Comparison of ENCODE assay signal across 2 cellular contexts in the genomic region with DNA sequence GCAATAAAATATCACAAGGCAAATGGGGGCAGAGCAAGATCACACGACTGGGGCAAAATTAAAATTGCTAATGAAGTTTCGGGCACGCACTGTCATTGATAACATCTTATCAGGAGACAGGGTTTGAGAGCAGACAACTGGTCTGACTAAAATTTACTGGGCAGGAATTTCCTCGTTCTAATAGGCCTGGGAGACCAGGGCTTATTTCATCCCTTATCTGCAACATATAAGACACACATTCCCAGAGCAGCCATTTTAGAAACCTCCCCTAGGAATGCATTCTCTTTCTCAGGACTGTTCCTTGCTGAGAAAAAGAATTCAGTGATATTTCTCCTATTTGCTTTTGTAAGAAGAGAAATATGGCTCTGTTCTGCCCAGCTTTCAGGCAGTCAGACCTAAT.
A peak's percentile ranks its signal among the peaks of the same experiment; 100 is the strongest.
TF ChIP-seq lines count a peak whose summit lies in the region.

No MANE protein-coding gene starts in this region.

TF ChIP-seq in HEK293, 187 proteins besides CTCF, POLR2A, EP300 and RAD21 (continued from another document):
- TF ChIP-seq ZNF626 (tag by site-specific recombination; IDR thresholded peaks at IDR 0.05) (0 out of 2 replicates have a peak, but pooled peaks have one; percentile 53), ZNF596 (tag by site-specific recombination; IDR thresholded peaks at IDR 0.05) (peak; percentile 84)
TF ChIP-seq in HEK293: peak in this region for 3; not testable (repeated sequence) for 184.

TF ChIP-seq in K562, 482 proteins besides CTCF, POLR2A, EP300 and RAD21 (continued from another document):
- TF ChIP-seq, protein P1, sequence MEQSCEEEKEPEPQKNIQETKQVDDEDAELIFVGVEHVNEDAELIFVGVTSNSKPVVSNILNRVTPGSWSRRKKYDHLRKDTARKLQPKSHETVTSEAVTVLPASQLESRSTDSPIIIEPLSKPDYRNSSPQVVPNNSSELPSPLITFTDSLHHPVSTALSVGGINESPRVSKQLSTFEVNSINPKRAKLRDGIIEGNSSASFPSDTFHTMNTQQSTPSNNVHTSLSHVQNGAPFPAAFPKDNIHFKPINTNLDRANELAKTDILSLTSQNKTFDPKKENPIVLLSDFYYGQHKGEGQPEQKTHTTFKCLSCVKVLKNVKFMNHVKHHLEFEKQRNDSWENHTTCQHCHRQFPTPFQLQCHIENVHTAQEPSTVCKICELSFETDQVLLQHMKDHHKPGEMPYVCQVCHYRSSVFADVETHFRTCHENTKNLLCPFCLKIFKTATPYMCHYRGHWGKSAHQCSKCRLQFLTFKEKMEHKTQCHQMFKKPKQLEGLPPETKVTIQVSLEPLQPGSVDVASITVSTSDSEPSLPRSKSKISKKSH (CRISPR knock-in tag; IDR thresholded peaks at IDR 0.05): 0 out of 2 replicates have a peak, but pooled peaks have one; percentile 44
- TF ChIP-seq MTA3 (IDR thresholded peaks at IDR 0.05; ENCODE audit: borderline replicate concordance) (0 out of 2 replicates have a peak, but pooled peaks have one; percentile 28), CBX3 (IDR thresholded peaks at IDR 0.05; ENCODE audit: borderline replicate concordance in 1 of 2, low read length in 2 of 2) (peak in 1 of 2 experiments; percentile 99; a peak in 2 of 3 replicates), CBX5 (IDR thresholded peaks at IDR 0.05; ENCODE audit: borderline replicate concordance, low read depth) (peak; percentile 96), CBX1 (IDR thresholded peaks at IDR 0.05; ENCODE audit: low read depth) (0 out of 2 replicates have a peak, but pooled peaks have one; percentile 22), TRIM24 (IDR thresholded peaks at IDR 0.05) (peak in 1 of 2 experiments; percentile 38; a peak in 1 of 4 replicates)
- TF ChIP-seq, protein P2, sequence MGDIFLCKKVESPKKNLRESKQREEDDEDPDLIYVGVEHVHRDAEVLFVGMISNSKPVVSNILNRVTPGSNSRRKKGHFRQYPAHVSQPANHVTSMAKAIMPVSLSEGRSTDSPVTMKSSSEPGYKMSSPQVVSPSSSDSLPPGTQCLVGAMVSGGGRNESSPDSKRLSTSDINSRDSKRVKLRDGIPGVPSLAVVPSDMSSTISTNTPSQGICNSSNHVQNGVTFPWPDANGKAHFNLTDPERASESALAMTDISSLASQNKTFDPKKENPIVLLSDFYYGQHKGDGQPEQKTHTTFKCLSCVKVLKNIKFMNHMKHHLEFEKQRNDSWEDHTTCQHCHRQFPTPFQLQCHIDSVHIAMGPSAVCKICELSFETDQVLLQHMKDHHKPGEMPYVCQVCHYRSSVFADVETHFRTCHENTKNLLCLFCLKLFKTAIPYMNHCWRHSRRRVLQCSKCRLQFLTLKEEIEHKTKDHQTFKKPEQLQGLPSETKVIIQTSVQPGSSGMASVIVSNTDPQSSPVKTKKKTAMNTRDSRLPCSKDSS (IDR thresholded peaks at IDR 0.05; ENCODE audit: low read depth, partially characterized antibody): peak; percentile 45
